Comparison of ENCODE assay signal across 27 cellular contexts in genomic region chr15:84151205-84151931, GRCh38.
DNase-seq lines count a peak whose midpoint lies in the region; ATAC-seq, FAIRE-seq and TF ChIP-seq lines count a peak whose summit lies in the region.
"Had no signal": no experiment of that assay in that cellular context is flagged by ENCODE, and none has a peak within 500 bp of the region (broad histone marks: within the 10 kb centered on the region; RNA-seq: fewer than 3 reads in every experiment).

No MANE protein-coding gene starts in this region.

- H3K4me1 Mint-ChIP-seq in astrocyte (ENCODE audit: low read depth, unreplicated experiment): peaks cover 1% of the 10 kb centered on the region
- H3K4me1 Mint-ChIP-seq in natural killer cell: no peaks in the 10 kb centered on the region
- H3K4me1 Mint-ChIP-seq: stimulated activated effector memory CD8-positive, alpha-beta T cell treated with anti-CD3 and anti-CD28 coated beads, Interleukin-12 subunit alpha, Interleukin-12 subunit beta, amount 100 ng/mL, for 72 hours had no signal

- H3K36me3 Mint-ChIP-seq in astrocyte (ENCODE audit: low read depth, unreplicated experiment) (no peaks in the 10 kb centered on the region), natural killer cell (no peaks in the 10 kb centered on the region)
- H3K36me3 Mint-ChIP-seq: activated naive CD4-positive, alpha-beta T cell treated with anti-CD3 and anti-CD28 coated beads, Interleukin-2, amount 50 U/mL, for 72 hours; natural killer cell treated with Interleukin-12 subunit alpha and Interleukin-12 subunit beta and Interleukin-15 and Interleukin-18, amount 100 ng/mL, for 72 hours; stimulated activated effector memory CD8-positive, alpha-beta T cell treated with anti-CD3 and anti-CD28 coated beads, Interleukin-12 subunit alpha, Interleukin-12 subunit beta, amount 100 ng/mL, for 72 hours had no signal

- H4K20me1 ChIP-seq in astrocyte (ENCODE audit: insufficient read depth, low read length): no peaks in the 10 kb centered on the region

- DNase-seq in ELR (ENCODE audit: low read depth): peak; percentile 1
- peak; percentile 27 for DNase-seq in astrocyte (ENCODE audit: low read depth)
- peak; percentile 57 for DNase-seq in kidney
- DNase-seq in urothelium cell line (ENCODE audit: low spot score): peak; percentile 6
- DNase-seq in natural killer cell: no peak
- DNase-seq in cortex of kidney (lab: John Stamatoyannopoulos, UW): no peak
- DNase-seq in NCI-H69 (lab: John Stamatoyannopoulos, UW): no peak
- DNase-seq: activated CD4-positive, alpha-beta T cell treated with anti-CD3 and anti-CD28 coated beads for 4 hours; activated T-cell treated with anti-CD3 and anti-CD28 coated beads, Interleukin-2, amount 50 U/mL, for 48 hours; body of pancreas; effector memory CD4-positive, alpha-beta T cell; HFFc6; Kasumi-1; left colon; NCI-H1092; NCI-H2029 treated with DMSO at 0.1 percent for 48 hours; NCI-H446 treated with DMSO at 0.1 percent for 48 hours; NK-92 treated with Interleukin-12 subunit alpha and Interleukin-12 subunit beta, amount 100 ng/mL, for 24 hours; Peyer's patch had no signal

- no peak overlapping the region for H3K27ac ChIP-seq in astrocyte (ENCODE audit: low read depth, low read length)
- H3K27ac ChIP-seq in kidney (ENCODE audit: low read depth in 2 of 2, low read length in 2 of 2): no peak overlapping the region
- H3K27ac ChIP-seq: body of pancreas, esophagus muscularis mucosa, Peyer's patch, suprapubic skin, vagina had no signal

- TF ChIP-seq CTCF in astrocyte (IDR thresholded peaks at IDR 0.05; ENCODE audit: insufficient read depth, low read depth, low read length) (no peak), kidney (IDR thresholded peaks at IDR 0.05; ENCODE audit: borderline replicate concordance, extremely low read depth, insufficient read depth) (no peak), natural killer cell (IDR thresholded peaks at IDR 0.05) (no peak)

- FAIRE-seq in astrocyte (lab: Jason Lieb, UNC) (no peak), kidney (lab: Jason Lieb, UNC) (no peak), urothelium cell line (lab: Jason Lieb, UNC) (no peak)

- H3K4me3 ChIP-seq in astrocyte (ENCODE audit: insufficient read depth, low read depth, low read length) (no peak overlapping the region), kidney (ENCODE audit: low read length in 2 of 2) (no peak overlapping the region)
- H3K4me3 ChIP-seq: body of pancreas, esophagus muscularis mucosa, Peyer's patch, suprapubic skin, vagina had no signal

- H3K9ac ChIP-seq in astrocyte (ENCODE audit: low read length) (no peak overlapping the region), kidney (ENCODE audit: low read length in 2 of 2) (no peak overlapping the region)

- H3K9me3 ChIP-seq in astrocyte (ENCODE audit: insufficient read depth, low read depth, low read length) (no peaks in the 10 kb centered on the region), kidney (ENCODE audit: control insufficient read depth in 1 of 2, low read length in 2 of 2) (no peaks in the 10 kb centered on the region)
- H3K9me3 ChIP-seq: body of pancreas, esophagus muscularis mucosa, Peyer's patch, suprapubic skin, vagina had no signal

- H3K27ac Mint-ChIP-seq in astrocyte (ENCODE audit: unreplicated experiment) (no peak overlapping the region), natural killer cell (no peak overlapping the region)
- H3K27ac Mint-ChIP-seq: activated naive CD4-positive, alpha-beta T cell treated with anti-CD3 and anti-CD28 coated beads, Interleukin-2, amount 50 U/mL, for 72 hours; B cell; HFFc6; natural killer cell treated with Interleukin-12 subunit alpha and Interleukin-12 subunit beta and Interleukin-15 and Interleukin-18, amount 100 ng/mL, for 72 hours; stimulated activated effector memory CD8-positive, alpha-beta T cell treated with anti-CD3 and anti-CD28 coated beads, Interleukin-12 subunit alpha, Interleukin-12 subunit beta, amount 100 ng/mL, for 72 hours; T-helper 1 cell treated with Interleukin-12 subunit alpha and Interleukin-12 subunit beta and Interleukin-4 antibody, amounts not matched to agents 30 μg/mL and 1 μg/mL, for 36 hours had no signal

- no peak for ATAC-seq in natural killer cell
- ATAC-seq: activated naive CD4-positive, alpha-beta T cell treated with anti-CD3 and anti-CD28 coated beads, Interleukin-2, amount 50 U/mL, for 72 hours; body of pancreas; left colon; natural killer cell treated with Interleukin-12 subunit alpha and Interleukin-12 subunit beta and Interleukin-15 and Interleukin-18, amount 100 ng/mL, for 72 hours; stimulated activated effector memory CD8-positive, alpha-beta T cell treated with anti-CD3 and anti-CD28 coated beads, Interleukin-12 subunit alpha, Interleukin-12 subunit beta, amount 100 ng/mL, for 72 hours had no signal

- H3K9me3 Mint-ChIP-seq in astrocyte (ENCODE audit: unreplicated experiment) (no peaks in the 10 kb centered on the region), natural killer cell (no peaks in the 10 kb centered on the region)
- H3K9me3 Mint-ChIP-seq: activated naive CD4-positive, alpha-beta T cell treated with anti-CD3 and anti-CD28 coated beads, Interleukin-2, amount 50 U/mL, for 72 hours; HFFc6; natural killer cell treated with Interleukin-12 subunit alpha and Interleukin-12 subunit beta and Interleukin-15 and Interleukin-18, amount 100 ng/mL, for 72 hours; stimulated activated effector memory CD8-positive, alpha-beta T cell treated with anti-CD3 and anti-CD28 coated beads, Interleukin-12 subunit alpha, Interleukin-12 subunit beta, amount 100 ng/mL, for 72 hours; T-helper 1 cell treated with Interleukin-12 subunit alpha and Interleukin-12 subunit beta and Interleukin-4 antibody, amounts not matched to agents 30 μg/mL and 1 μg/mL, for 36 hours had no signal

- no peaks in the 10 kb centered on the region for H3K27me3 ChIP-seq in astrocyte (ENCODE audit: insufficient read depth, low read length)
- H3K27me3 ChIP-seq: body of pancreas, esophagus muscularis mucosa, Peyer's patch, suprapubic skin, vagina had no signal

- H3K4me3 Mint-ChIP-seq in astrocyte (ENCODE audit: unreplicated experiment) (no peak overlapping the region), natural killer cell (no peak overlapping the region)
- H3K4me3 Mint-ChIP-seq: B cell; HFFc6; natural killer cell treated with Interleukin-12 subunit alpha and Interleukin-12 subunit beta and Interleukin-15 and Interleukin-18, amount 100 ng/mL, for 72 hours; stimulated activated effector memory CD8-positive, alpha-beta T cell treated with anti-CD3 and anti-CD28 coated beads, Interleukin-12 subunit alpha, Interleukin-12 subunit beta, amount 100 ng/mL, for 72 hours; T-helper 1 cell treated with Interleukin-12 subunit alpha and Interleukin-12 subunit beta and Interleukin-4 antibody, amounts not matched to agents 30 μg/mL and 1 μg/mL, for 36 hours had no signal

- H3K4me1 ChIP-seq in astrocyte (ENCODE audit: insufficient read depth, low read length) (peaks cover 2% of the 10 kb centered on the region), kidney (ENCODE audit: control insufficient read depth in 1 of 2, insufficient read depth in 1 of 2, low read depth in 1 of 2, low read length in 2 of 2) (no peaks in the 10 kb centered on the region)
- H3K4me1 ChIP-seq: body of pancreas, esophagus muscularis mucosa, Peyer's patch, suprapubic skin, vagina had no signal

- H3K4me2 ChIP-seq in astrocyte (ENCODE audit: low read length): no peak overlapping the region

- H3K36me3 ChIP-seq in astrocyte (ENCODE audit: insufficient read depth, low read length) (no peaks in the 10 kb centered on the region), kidney (ENCODE audit: control insufficient read depth in 1 of 2, insufficient read depth in 2 of 2, low read length in 2 of 2) (no peaks in the 10 kb centered on the region)
- H3K36me3 ChIP-seq: esophagus muscularis mucosa, Peyer's patch, suprapubic skin, vagina had no signal

- H3K79me2 ChIP-seq in astrocyte (ENCODE audit: insufficient read depth, low read length): no peaks in the 10 kb centered on the region

- peaks cover under 1% of the 10 kb centered on the region for H3K27me3 Mint-ChIP-seq in astrocyte (ENCODE audit: low read depth, unreplicated experiment)
- peaks cover 3 to 11% of the 10 kb centered on the region in 2 donors for H3K27me3 Mint-ChIP-seq in natural killer cell (ENCODE audit: low read depth in 2 of 2)

- intact Hi-C loops in kidney (cut with DNase I): no loop called here
- intact Hi-C loops in natural killer cell (cut with micrococcal nuclease): no loop called here

- no peak overlapping the region for H2AFZ ChIP-seq in astrocyte (ENCODE audit: low read depth, low read length)

Comparison
In these comparisons a context has a peak if more than half of its experiments do, and no peak if none do; other contexts are left out.
1. DNase-seq: peak in ELR (single experiment), astrocyte (single experiment), kidney (single experiment) and urothelium cell line (single experiment); none in natural killer cell (single experiment), cortex of kidney (single experiment) and NCI-H69 (single experiment).